14 cellular contexts compared by ENCODE assay signal in genomic region chrX:78375894-78376293, GRCh38. TPM values are rescaled to one million over a fixed set of nuclear protein-coding genes. Genes with fewer than 3 reads are reported as not detected.
A peak's percentile ranks its signal among the peaks of the same experiment; 100 is the strongest.
DNase-seq lines count a peak whose midpoint lies in the region; ATAC-seq, FAIRE-seq and TF ChIP-seq lines count a peak whose summit lies in the region.
"Had no signal": no experiment of that assay in that cellular context is flagged by ENCODE, and none has a peak within 500 bp of the region (broad histone marks: within the 10 kb centered on the region; RNA-seq: fewer than 3 reads in every experiment).

No MANE protein-coding gene starts in this region.

- no peak for TF ChIP-seq CTCF in kidney epithelial cell (IDR thresholded peaks at IDR 0.05; ENCODE audit: insufficient read depth, low read length, poor library complexity, severe bottlenecking)
- TF ChIP-seq CTCF in Calu3 (IDR thresholded peaks at IDR 0.05; ENCODE audit: unreplicated experiment) = no peak

- no peaks in the 10 kb centered on the region for H3K4me1 Mint-ChIP-seq in Calu3 (ENCODE audit: low read depth, unreplicated experiment)

- no peak for DNase-seq in GM12891 (ENCODE audit: insufficient read length, low spot score)
- DNase-seq in RKO (ENCODE audit: low spot score) = peak; percentile 24
- peak; percentile 5 for DNase-seq in kidney epithelial cell (ENCODE audit: low read depth)
- no peak for DNase-seq in HPDE6-E6E7 (ENCODE audit: extremely low spot score)
- DNase-seq in NCI-H187 (lab: John Stamatoyannopoulos, UW) = no peak
- DNase-seq in Calu3 = no peak
- DNase-seq: activated naive CD4-positive, alpha-beta T cell treated with Interleukin-2 at 50 U/mL for 16 hours; sigmoid colon; stimulated activated naive CD4-positive, alpha-beta T cell treated with Interleukin-2 at 50 U/mL for 16 hours had no signal

- no peaks in the 10 kb centered on the region for H3K36me3 Mint-ChIP-seq in Calu3 (ENCODE audit: insufficient read depth, unreplicated experiment)

- CTCF ChIA-PET in Calu3 (lab: Charles Lee) = no interaction called here

- intact Hi-C loops in Calu3 (cut with micrococcal nuclease; ENCODE audit: unreplicated experiment) = no loop called here

- no peak overlapping the region for H3K4me3 ChIP-seq in kidney epithelial cell (ENCODE audit: low read depth, low read length)
- H3K4me3 ChIP-seq: sigmoid colon, SK-N-MC had no signal

- ATAC-seq in HG03354 (IDR thresholded peaks at IDR 0.05; ENCODE audit: poor library complexity, severe bottlenecking, unreplicated experiment) = peak; percentile 54
- no peak for ATAC-seq in esophagus mucosa

- no TSS peak for BruUV-seq in Calu3 (replicated peaks; lab: Mats Ljungman, UMichigan)

- peak; percentile 20 for FAIRE-seq in GM12891 (lab: Jason Lieb, UNC)
- FAIRE-seq: H1 had no signal

- no peak overlapping the region for H3K27ac Mint-ChIP-seq in Calu3 (ENCODE audit: unreplicated experiment)
- H3K27ac Mint-ChIP-seq: memory B cell had no signal

- peaks cover 3% of the 10 kb centered on the region for H3K9me3 Mint-ChIP-seq in Calu3 (ENCODE audit: low read depth, unreplicated experiment)

- no peak overlapping the region for H3K4me3 Mint-ChIP-seq in Calu3 (ENCODE audit: low read depth, unreplicated experiment)
- H3K4me3 Mint-ChIP-seq: memory B cell had no signal

- no peaks in the 10 kb centered on the region for H3K36me3 ChIP-seq in kidney epithelial cell (ENCODE audit: control insufficient read depth, insufficient read depth, low read length)
- H3K36me3 ChIP-seq: sigmoid colon had no signal

- H3K27me3 Mint-ChIP-seq in Calu3 (ENCODE audit: unreplicated experiment) = peaks cover 20% of the 10 kb centered on the region
- H3K27me3 Mint-ChIP-seq: memory B cell had no signal

- no peak for TF ChIP-seq POLR2A in GM12891 (IDR thresholded peaks at IDR 0.05; ENCODE audit: low read depth, low read length)

- H3K27me3 ChIP-seq in kidney epithelial cell (ENCODE audit: control insufficient read depth, insufficient read depth, low read length) = no peaks in the 10 kb centered on the region
- H3K27me3 ChIP-seq: sigmoid colon had no signal

TF ChIP-seq in GM12891, 5 proteins besides CTCF, POLR2A, EP300 and RAD21:
- no peak for TF ChIP-seq TAF1 (IDR thresholded peaks at IDR 0.05; ENCODE audit: low read depth, low read length)
- TF ChIP-seq SPI1 (IDR thresholded peaks at IDR 0.05; ENCODE audit: low read depth, low read length) = no peak
- TF ChIP-seq POU2F2 (IDR thresholded peaks at IDR 0.05; ENCODE audit: low read depth, low read length) = no peak
- no peak for TF ChIP-seq PAX5 (IDR thresholded peaks at IDR 0.05; ENCODE audit: insufficient read depth, low read length, severe bottlenecking)
- no peak for TF ChIP-seq POLR2AphosphoS5 (IDR thresholded peaks at IDR 0.05; ENCODE audit: low read depth, low read length)

RNA-seq across cellular contexts. Expression of gene CYSLTR1, which starts 48.5 kb away (rescaled TPM):
- polyA plus RNA-seq in GM12891 (2012; ENCODE audit: low read depth, missing spikeins) = 6.3 TPM
- total RNA-seq in kidney epithelial cell (not detected in 2 replicates), esophagus mucosa (0.52 TPM), Calu3 (2022) (not detected in 2 replicates)

Comparison
In these comparisons a context has a peak if more than half of its experiments do, and no peak if none do; other contexts are left out.
1. DNase-seq: peak in RKO (single experiment) and kidney epithelial cell (single experiment); none in GM12891 (single experiment), HPDE6-E6E7 (single experiment), NCI-H187 (0 of 2) and Calu3 (single experiment).